8 cellular contexts compared by ENCODE assay signal in genomic region chrX:123860506-123860840, GRCh38. TPM values are rescaled to one million over a fixed set of nuclear protein-coding genes. Genes with fewer than 3 reads are reported as not detected.
DNase-seq lines count a peak whose midpoint lies in the region; ATAC-seq, FAIRE-seq and TF ChIP-seq lines count a peak whose summit lies in the region.

No MANE protein-coding gene starts in this region.

- CTCF ChIA-PET in K562 (lab: Yijun Ruan, JAX; ENCODE audit: low intra/inter-chr PET ratio): no interaction called here

- H3K9ac ChIP-seq in K562 (ENCODE audit: insufficient read depth in 1 of 2, low read depth in 2 of 2, low read length in 2 of 2): peak overlapping the region; percentile 92 to 96

- no TSS peak for BruUV-seq in K562 (replicated peaks; lab: Mats Ljungman, UMichigan)

- no peaks in the 10 kb centered on the region for H3K27me3 ChIP-seq in K562 (ENCODE audit: control insufficient read depth in 2 of 2, insufficient read depth in 2 of 2, low read length in 2 of 2)

- H3K9me3 ChIP-seq in K562 (replicated peaks; ENCODE audit: control insufficient read depth, insufficient read depth, low read depth, low read length): no peaks in the 10 kb centered on the region

- peak overlapping the region; percentile 76 for H2AFZ ChIP-seq in K562 (ENCODE audit: low read depth, low read length)

- H3K4me3 Mint-ChIP-seq in stimulated activated memory B cell treated with anti-CD40 and anti-IgM and Interleukin-4, amounts not matched to agents 10 μg/mL and 1 μg/mL and 100 μg/mL, for 72 hours: peak overlapping the region; percentile 85

- DNase-seq in AG10803 (ENCODE audit: low read depth) (peak; percentile 32), NCI-H526 treated with DMSO at 0.1 percent for 48 hours (lab: John Stamatoyannopoulos, UW) (peak; percentile 55), K562 (ENCODE audit: extremely low read depth in 1 of 4, low spot score in 3 of 4) (no peak), NCI-H524 treated with DMSO at 0.1 percent for 48 hours (lab: John Stamatoyannopoulos, UW) (no peak)

- H4K20me1 ChIP-seq in K562 (replicated peaks; ENCODE audit: control insufficient read depth, insufficient read depth, low read length): no peaks in the 10 kb centered on the region

- TF ChIP-seq CTCF in AG10803 (conservative IDR thresholded peaks at IDR 0.05; ENCODE audit: low read length) (no peak), K562 (IDR thresholded peaks at IDR 0.05 in 2 of 3, conservative IDR thresholded peaks at IDR 0.05 in 1 of 3; ENCODE audit: insufficient read depth in 2 of 3, low read depth in 1 of 3, low read length in 3 of 3) (no peak)

- no peak for TF ChIP-seq RAD21 in K562 (CRISPR knock-in tag; conservative IDR thresholded peaks at IDR 0.05 in 1 of 2, IDR thresholded peaks at IDR 0.05 in 1 of 2)

- H3K9me1 ChIP-seq in K562 (ENCODE audit: control insufficient read depth, insufficient read depth, low read length): no peaks in the 10 kb centered on the region

- ATAC-seq in GM18502 (IDR thresholded peaks at IDR 0.05; ENCODE audit: poor library complexity, unreplicated experiment) (peak; percentile 42), HG02884 (IDR thresholded peaks at IDR 0.05; ENCODE audit: unreplicated experiment) (peak; percentile 40), K562 (peak; percentile 52)
- ATAC-seq in stimulated activated memory B cell treated with anti-CD40 and anti-IgM and Interleukin-4, amounts not matched to agents 10 μg/mL and 1 μg/mL and 100 μg/mL, for 72 hours: peak; percentile 69

- H3K4me3 ChIP-seq in AG10803 (ENCODE audit: low read length) (peak overlapping the region; percentile 68), K562 (peak overlapping the region; percentile 67)

- H3K27me3 Mint-ChIP-seq in stimulated activated memory B cell treated with anti-CD40 and anti-IgM and Interleukin-4, amounts not matched to agents 10 μg/mL and 1 μg/mL and 100 μg/mL, for 72 hours: no peaks in the 10 kb centered on the region

- FAIRE-seq in K562 (lab: Jason Lieb, UNC) (peak; percentile 48), islet of Langerhans (lab: Jason Lieb, UNC) (peak; percentile 17)

- H3K4me1 ChIP-seq in K562 (replicated peaks in 1 of 2; ENCODE audit: control insufficient read depth in 2 of 2, insufficient read depth in 2 of 2, low read length in 2 of 2): no peaks in the 10 kb centered on the region; a peak in 2 of 5 replicates

- peaks cover 52% of the 10 kb centered on the region for H3K79me2 ChIP-seq in K562 (ENCODE audit: control insufficient read depth, insufficient read depth, low read length)

- H3K9me3 Mint-ChIP-seq in stimulated activated memory B cell treated with anti-CD40 and anti-IgM and Interleukin-4, amounts not matched to agents 10 μg/mL and 1 μg/mL and 100 μg/mL, for 72 hours: no peaks in the 10 kb centered on the region

- H3K36me3 ChIP-seq in K562 (ENCODE audit: control insufficient read depth, insufficient read depth, low read length): peaks cover 13% of the 10 kb centered on the region; the same call in 1 of the 3 replicates

- TF ChIP-seq POLR2A in K562 (conservative IDR thresholded peaks at IDR 0.05): no peak

- H3K36me3 Mint-ChIP-seq in stimulated activated memory B cell treated with anti-CD40 and anti-IgM and Interleukin-4, amounts not matched to agents 10 μg/mL and 1 μg/mL and 100 μg/mL, for 72 hours: no peaks in the 10 kb centered on the region

- peak overlapping the region; percentile 91 for H3K27ac ChIP-seq in K562 (ENCODE audit: extremely low read depth, low read depth, low read length)

- H3K4me1 Mint-ChIP-seq in stimulated activated memory B cell treated with anti-CD40 and anti-IgM and Interleukin-4, amounts not matched to agents 10 μg/mL and 1 μg/mL and 100 μg/mL, for 72 hours: peaks cover 18% of the 10 kb centered on the region

- WGBS in K562 (ENCODE audit: insufficient coverage, low coverage, missing lambda C conversion rate): 0% methylated on average over 2 of the region's 3 CpGs

- H3K27ac Mint-ChIP-seq in stimulated activated memory B cell treated with anti-CD40 and anti-IgM and Interleukin-4, amounts not matched to agents 10 μg/mL and 1 μg/mL and 100 μg/mL, for 72 hours: peak overlapping the region; percentile 78

- intact Hi-C loops in K562 (cut with micrococcal nuclease): no loop called here

- no peak for TF ChIP-seq EP300 in K562 (IDR thresholded peaks at IDR 0.05; ENCODE audit: low read length)

- peak overlapping the region; percentile 76 for H3K4me2 ChIP-seq in K562 (ENCODE audit: insufficient read depth, low read length)

- POLR2A ChIA-PET in K562 (lab: Yijun Ruan, JAX): interaction anchor here (0.6 to 1.8 kb wide), 5 partner anchors 9 to 1292 kb away, joined by 3 to 15 read pairs (median 4); no protein-coding TSS in a partner anchor

- in situ Hi-C loops in K562 (cut with MboI): no loop called here

TF ChIP-seq in K562, 482 proteins besides CTCF, POLR2A, EP300 and RAD21:
- peak; percentile 25; the same call in 1 of the 2 replicates for TF ChIP-seq GABPA (tag; conservative IDR thresholded peaks at IDR 0.05; ENCODE audit: low read depth)
- TF ChIP-seq ZNF395 (CRISPR knock-in tag; IDR thresholded peaks at IDR 0.05): 0 out of 2 replicates have a peak, but pooled peaks have one; percentile 51
- TF ChIP-seq KHSRP (IDR thresholded peaks at IDR 0.05): no peak
- TF ChIP-seq NFRKB (IDR thresholded peaks at IDR 0.05; ENCODE audit: low read depth): peak; percentile 27; the same call in 1 of the 2 replicates
- 0 out of 4 replicates have a peak, but pooled peaks of 1 of the 2 experiments have one; percentile 3 for TF ChIP-seq HDAC1 (IDR thresholded peaks at IDR 0.05)
- peak; percentile 40; the same call in 1 of the 2 replicates for TF ChIP-seq ETV1 (tag; conservative IDR thresholded peaks at IDR 0.05; ENCODE audit: low read depth)
- peak; percentile 73 for TF ChIP-seq POLR2H (tag; IDR thresholded peaks at IDR 0.05; ENCODE audit: low read depth)
- TF ChIP-seq TAF7 (tag; IDR thresholded peaks at IDR 0.05): 0 out of 2 replicates have a peak, but pooled peaks have one; percentile 13
- 0 out of 4 replicates have a peak, but pooled peaks of 1 of the 2 experiments have one; percentile 9 for TF ChIP-seq ETV6 (IDR thresholded peaks at IDR 0.05; ENCODE audit: borderline replicate concordance in 1 of 2, low read depth in 2 of 2, low read length in 1 of 2)
- TF ChIP-seq ETV6 (CRISPR knock-in tag; IDR thresholded peaks at IDR 0.05; ENCODE audit: borderline replicate concordance): no peak
- TF ChIP-seq ZNF431 (CRISPR knock-in tag; IDR thresholded peaks at IDR 0.05): no peak
- TF ChIP-seq, protein P1, sequence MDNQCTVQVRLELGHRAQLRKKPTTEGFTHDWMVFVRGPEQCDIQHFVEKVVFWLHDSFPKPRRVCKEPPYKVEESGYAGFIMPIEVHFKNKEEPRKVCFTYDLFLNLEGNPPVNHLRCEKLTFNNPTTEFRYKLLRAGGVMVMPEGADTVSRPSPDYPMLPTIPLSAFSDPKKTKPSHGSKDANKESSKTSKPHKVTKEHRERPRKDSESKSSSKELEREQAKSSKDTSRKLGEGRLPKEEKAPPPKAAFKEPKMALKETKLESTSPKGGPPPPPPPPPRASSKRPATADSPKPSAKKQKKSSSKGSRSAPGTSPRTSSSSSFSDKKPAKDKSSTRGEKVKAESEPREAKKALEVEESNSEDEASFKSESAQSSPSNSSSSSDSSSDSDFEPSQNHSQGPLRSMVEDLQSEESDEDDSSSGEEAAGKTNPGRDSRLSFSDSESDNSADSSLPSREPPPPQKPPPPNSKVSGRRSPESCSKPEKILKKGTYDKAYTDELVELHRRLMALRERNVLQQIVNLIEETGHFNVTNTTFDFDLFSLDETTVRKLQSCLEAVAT (IDR thresholded peaks at IDR 0.05): 0 out of 4 replicates have a peak, but pooled peaks of 1 of the 2 experiments have one; percentile 8

RNA-seq across cellular contexts. Expression of gene XIAP, which starts 0.6 kb away (rescaled TPM):
- 25.7 and 40.0 TPM in 2 replicates for total RNA-seq in K562 (2011; cell fraction: chromatin; rRNA removed; ENCODE audit: low replicate concordance)
- 6.8 and 10.0 TPM in 2 replicates for total RNA-seq in K562 (2011; cell fraction: nucleolus; rRNA removed)
- total RNA-seq in K562 (2011; cell fraction: nucleoplasm; rRNA removed): 13.1 and 27.8 TPM in 2 replicates
- total RNA-seq in K562 (2014; rRNA removed) (24.2 and 32.3 TPM in 2 replicates), K562 (2014; rRNA removed; fragmentation: Illumina TruSeq; extraction: Trizol) (28.9 and 29.9 TPM in 2 replicates), K562 (2015; rRNA removed; fragmentation: Illumina TruSeq; extraction: Trizol) (34.6 and 40.5 TPM in 2 replicates), K562 (2021) (25.3 and 25.7 TPM in 2 replicates)
- polyA plus RNA-seq in K562 (2011; rRNA removed) (18.3 and 20.3 TPM in 2 replicates), K562 (2014; fragmentation: Illumina TruSeq; extraction: Trizol) (12.3 and 13.6 TPM in 2 replicates), K562 (2014; fragmentation: Nextera tagmentation; extraction: Ambion mirVana) (1 to 10 TPM; 5.7 to 5.9 TPM), K562 (2014; rRNA removed) (19.8 and 20.0 TPM in 2 replicates)
- polyA plus RNA-seq in K562 (2011; cell fraction: cytosol; rRNA removed): 3.2 and 7.3 TPM in 2 replicates
- polyA plus RNA-seq in K562 (2011; cell fraction: nucleus; rRNA removed): 6.8 and 7.1 TPM in 2 replicates
- 11.5 and 16.5 TPM in 2 replicates for polyA plus RNA-seq in K562 (2012)
- 15.3 and 26.8 TPM in 2 replicates for polyA minus RNA-seq in K562 (2011; rRNA and poly(A)+ RNA removed)
- 13.2 and 15.3 TPM in 2 replicates for polyA minus RNA-seq in K562 (2011; cell fraction: cytosol; rRNA and poly(A)+ RNA removed)
- polyA minus RNA-seq in K562 (2011; cell fraction: nucleus; rRNA and poly(A)+ RNA removed): 5.0 and 7.6 TPM in 2 replicates

Comparison
In these comparisons a context has a peak if more than half of its experiments do, and no peak if none do; other contexts are left out.
1. DNase-seq: peak in AG10803 (single experiment) and NCI-H526 treated with DMSO at 0.1 percent for 48 hours (single experiment); none in K562 (0 of 4) and NCI-H524 treated with DMSO at 0.1 percent for 48 hours (single experiment).
2. Peak in every context shown above with its lines, with median percentiles within 50 percentile points of each other: ATAC-seq.